ENCODE assay signal across 34 cellular contexts in genomic region chr6:166722779-166723178, GRCh38.
"Had no signal": no experiment of that assay in that cellular context is flagged by ENCODE, and none has a peak within 500 bp of the region (broad histone marks: within the 10 kb centered on the region; RNA-seq: fewer than 3 reads in every experiment).

No MANE protein-coding gene starts in this region.

- H3K9me3 Mint-ChIP-seq: activated B cell treated with CpG ODN at 0.5 μM for 24 hours; activated CD4-positive, alpha-beta memory T cell treated with anti-CD3 and anti-CD28 coated beads for 36 hours; activated CD4-positive, alpha-beta T cell treated with anti-CD3 and anti-CD28 coated beads, Interleukin-2, amount 10 ng/mL, durations not matched to agents 24 days and 14 days; activated CD8-positive, alpha-beta T cell treated with anti-CD3 and anti-CD28 coated beads for 36 hours; activated naive CD4-positive, alpha-beta T cell treated with anti-CD3 and anti-CD28 coated beads, Interleukin-2, amount 10 ng/mL, durations not matched to agents 7 days and 5 days; activated naive CD4-positive, alpha-beta T cell treated with anti-CD3 and anti-CD28 coated beads, Interleukin-2, amount 50 U/mL, for 24 hours; activated naive CD8-positive, alpha-beta T cell treated with anti-CD3 and anti-CD28 coated beads, Interleukin-2, amount 10 ng/mL, durations not matched to agents 7 days and 5 days; activated naive CD8-positive, alpha-beta T cell treated with anti-CD3 and anti-CD28 coated beads, Interleukin-2, amount 50 U/mL, for 24 hours; activated T-cell treated with anti-CD3 and anti-CD28 coated beads, Interleukin-2, amount 50 U/mL, for 4 hours; activated T-cell treated with anti-CD3 and anti-CD28 coated beads, Interleukin-2, amount 50 U/mL, for 72 hours; activated T-helper 1 cell treated with anti-CD3 and anti-CD28 coated beads, Interleukin-12 subunit alpha, Interleukin-12 subunit beta, Interleukin-2, Interleukin-4 antibody, amounts not matched to agents 30 ng/mL and 10 ng/mL and 1 ng/mL, durations not matched to agents 14 hours and 24 hours and 36 hours; activated T-helper 17 cell treated with anti-CD3 and anti-CD28 coated beads, Interleukin-2, amount 50 U/mL, for 72 hours; brain; central memory CD8-positive, alpha-beta T cell; T-cell had no signal

- H3K27ac Mint-ChIP-seq: activated B cell treated with CpG ODN at 0.5 μM for 24 hours; activated CD4-positive, alpha-beta memory T cell treated with anti-CD3 and anti-CD28 coated beads for 36 hours; activated CD4-positive, alpha-beta T cell treated with anti-CD3 and anti-CD28 coated beads, Interleukin-2, amount 10 ng/mL, durations not matched to agents 24 days and 14 days; activated CD8-positive, alpha-beta T cell treated with anti-CD3 and anti-CD28 coated beads for 36 hours; activated naive CD4-positive, alpha-beta T cell treated with anti-CD3 and anti-CD28 coated beads, Interleukin-2, amount 10 ng/mL, durations not matched to agents 7 days and 5 days; activated naive CD4-positive, alpha-beta T cell treated with anti-CD3 and anti-CD28 coated beads, Interleukin-2, amount 50 U/mL, for 24 hours; activated naive CD8-positive, alpha-beta T cell; activated naive CD8-positive, alpha-beta T cell treated with anti-CD3 and anti-CD28 coated beads, Interleukin-2, amount 10 ng/mL, durations not matched to agents 7 days and 5 days; activated naive CD8-positive, alpha-beta T cell treated with anti-CD3 and anti-CD28 coated beads, Interleukin-2, amount 50 U/mL, for 24 hours; activated T-cell treated with anti-CD3 and anti-CD28 coated beads, Interleukin-2, amount 50 U/mL, for 72 hours; activated T-helper 1 cell treated with anti-CD3 and anti-CD28 coated beads, Interleukin-12 subunit alpha, Interleukin-12 subunit beta, Interleukin-2, Interleukin-4 antibody, amounts not matched to agents 30 ng/mL and 10 ng/mL and 1 ng/mL, durations not matched to agents 14 hours and 24 hours and 36 hours; activated T-helper 17 cell treated with anti-CD3 and anti-CD28 coated beads, Interleukin-2, amount 50 U/mL, for 72 hours; brain; T-cell; T-helper 17 cell had no signal

- H3K9me3 ChIP-seq: ascending aorta had no signal

- DNase-seq: activated B cell treated with CpG ODN at 0.5 μM for 24 hours; activated CD4-positive, alpha-beta memory T cell treated with anti-CD3 and anti-CD28 coated beads for 36 hours; activated CD4-positive, alpha-beta T cell treated with anti-CD3 and anti-CD28 coated beads for 4 hours; activated CD4-positive, alpha-beta T cell treated with anti-CD3 and anti-CD28 coated beads, Interleukin-2, amount 10 ng/mL, durations not matched to agents 24 days and 14 days; activated CD4-positive, alpha-beta T cell treated with anti-CD3 and anti-CD28 coated beads, Interleukin-2, amount 50 U/mL, for 1 hour; activated CD4-positive, alpha-beta T cell treated with anti-CD3 and anti-CD28 coated beads, Interleukin-2, amount 50 U/mL, for 4 hours; activated CD4-positive, CD25-positive, alpha-beta regulatory T cell treated with anti-CD3 and anti-CD28 coated beads, Interleukin-2, amount 50 U/mL, for 72 hours; activated CD8-positive, alpha-beta memory T cell treated with anti-CD3 and anti-CD28 coated beads, Interleukin-2, amount 50 U/mL, for 4 hours; activated CD8-positive, alpha-beta T cell treated with anti-CD3 and anti-CD28 coated beads for 36 hours; activated effector memory CD4-positive, alpha-beta T cell treated with anti-CD3 and anti-CD28 coated beads, Interleukin-2, amount 50 U/mL, for 16 hours; activated gamma-delta T cell treated with Interleukin-2 at 50 U/mL for 16 hours; activated naive CD4-positive, alpha-beta T cell; activated naive CD4-positive, alpha-beta T cell treated with anti-CD3 and anti-CD28 coated beads, Interleukin-2, amount 10 ng/mL, durations not matched to agents 7 days and 5 days; activated naive CD8-positive, alpha-beta T cell treated with anti-CD3 and anti-CD28 coated beads, Interleukin-2, amount 10 ng/mL, durations not matched to agents 7 days and 5 days; activated naive CD8-positive, alpha-beta T cell treated with anti-CD3 and anti-CD28 coated beads, Interleukin-2, amount 50 U/mL, for 24 hours; activated T-cell treated with anti-CD3 and anti-CD28 coated beads for 4 hours; activated T-cell treated with anti-CD3 and anti-CD28 coated beads, Interleukin-2, amount 50 U/mL, for 1 hour; activated T-cell treated with anti-CD3 and anti-CD28 coated beads, Interleukin-2, amount 50 U/mL, for 4 hours; activated T-cell treated with anti-CD3 and anti-CD28 coated beads, Interleukin-2, amount 50 U/mL, for 72 hours; amygdala; caudate nucleus; T-cell; T-helper 17 cell had no signal

- H3K4me3 Mint-ChIP-seq: activated B cell treated with CpG ODN at 0.5 μM for 24 hours; activated CD4-positive, alpha-beta memory T cell treated with anti-CD3 and anti-CD28 coated beads for 36 hours; activated CD4-positive, alpha-beta T cell treated with anti-CD3 and anti-CD28 coated beads, Interleukin-2, amount 10 ng/mL, durations not matched to agents 24 days and 14 days; activated CD8-positive, alpha-beta T cell treated with anti-CD3 and anti-CD28 coated beads for 36 hours; activated naive CD4-positive, alpha-beta T cell treated with anti-CD3 and anti-CD28 coated beads, Interleukin-2, amount 10 ng/mL, durations not matched to agents 7 days and 5 days; activated naive CD4-positive, alpha-beta T cell treated with anti-CD3 and anti-CD28 coated beads, Interleukin-2, amount 50 U/mL, for 24 hours; activated naive CD8-positive, alpha-beta T cell; activated naive CD8-positive, alpha-beta T cell treated with anti-CD3 and anti-CD28 coated beads, Interleukin-2, amount 10 ng/mL, durations not matched to agents 7 days and 5 days; activated naive CD8-positive, alpha-beta T cell treated with anti-CD3 and anti-CD28 coated beads, Interleukin-2, amount 50 U/mL, for 24 hours; activated T-cell treated with anti-CD3 and anti-CD28 coated beads, Interleukin-2, amount 50 U/mL, for 4 hours; activated T-cell treated with anti-CD3 and anti-CD28 coated beads, Interleukin-2, amount 50 U/mL, for 72 hours; activated T-helper 1 cell treated with anti-CD3 and anti-CD28 coated beads, Interleukin-12 subunit alpha, Interleukin-12 subunit beta, Interleukin-2, Interleukin-4 antibody, amounts not matched to agents 30 ng/mL and 10 ng/mL and 1 ng/mL, durations not matched to agents 14 hours and 24 hours and 36 hours; activated T-helper 17 cell treated with anti-CD3 and anti-CD28 coated beads, Interleukin-2, amount 50 U/mL, for 72 hours; brain; central memory CD8-positive, alpha-beta T cell; T-cell; T-helper 17 cell had no signal

- FAIRE-seq: bronchial epithelial cell, TTC549 had no signal

- H3K27ac ChIP-seq: ascending aorta, cardiac muscle cell, VCaP had no signal

- H3K36me3 Mint-ChIP-seq: activated CD4-positive, alpha-beta memory T cell treated with anti-CD3 and anti-CD28 coated beads for 36 hours; activated naive CD4-positive, alpha-beta T cell treated with anti-CD3 and anti-CD28 coated beads, Interleukin-2, amount 10 ng/mL, durations not matched to agents 7 days and 5 days; activated naive CD4-positive, alpha-beta T cell treated with anti-CD3 and anti-CD28 coated beads, Interleukin-2, amount 50 U/mL, for 24 hours; activated naive CD8-positive, alpha-beta T cell treated with anti-CD3 and anti-CD28 coated beads, Interleukin-2, amount 10 ng/mL, durations not matched to agents 7 days and 5 days; brain; T-cell had no signal

- ATAC-seq: activated CD8-positive, alpha-beta T cell treated with anti-CD3 and anti-CD28 coated beads for 36 hours; activated T-cell treated with anti-CD3 and anti-CD28 coated beads, Interleukin-2, amount 50 U/mL, for 4 hours; activated T-cell treated with anti-CD3 and anti-CD28 coated beads, Interleukin-2, amount 50 U/mL, for 72 hours; activated T-helper 17 cell treated with anti-CD3 and anti-CD28 coated beads, Interleukin-2, amount 50 U/mL, for 72 hours; T-cell; T-helper 17 cell had no signal

- H3K36me3 ChIP-seq: ascending aorta, cardiac muscle cell had no signal

- H3K27me3 Mint-ChIP-seq: activated B cell treated with CpG ODN at 0.5 μM for 24 hours; activated CD4-positive, alpha-beta memory T cell treated with anti-CD3 and anti-CD28 coated beads for 36 hours; activated CD8-positive, alpha-beta T cell treated with anti-CD3 and anti-CD28 coated beads for 36 hours; activated naive CD4-positive, alpha-beta T cell treated with anti-CD3 and anti-CD28 coated beads, Interleukin-2, amount 50 U/mL, for 24 hours; activated naive CD8-positive, alpha-beta T cell; activated naive CD8-positive, alpha-beta T cell treated with anti-CD3 and anti-CD28 coated beads, Interleukin-2, amount 50 U/mL, for 24 hours; activated T-helper 17 cell treated with anti-CD3 and anti-CD28 coated beads, Interleukin-2, amount 50 U/mL, for 72 hours; T-cell had no signal

- H3K4me3 ChIP-seq: ascending aorta, cardiac muscle cell had no signal

- H3K27me3 ChIP-seq: ascending aorta, cardiac muscle cell had no signal

- H3K4me1 ChIP-seq: ascending aorta had no signal

- H3K4me1 Mint-ChIP-seq: activated B cell treated with CpG ODN at 0.5 μM for 24 hours; activated CD4-positive, alpha-beta T cell treated with anti-CD3 and anti-CD28 coated beads, Interleukin-2, amount 10 ng/mL, durations not matched to agents 24 days and 14 days; activated naive CD4-positive, alpha-beta T cell treated with anti-CD3 and anti-CD28 coated beads, Interleukin-2, amount 10 ng/mL, durations not matched to agents 7 days and 5 days; activated naive CD4-positive, alpha-beta T cell treated with anti-CD3 and anti-CD28 coated beads, Interleukin-2, amount 50 U/mL, for 24 hours; activated naive CD8-positive, alpha-beta T cell treated with anti-CD3 and anti-CD28 coated beads, Interleukin-2, amount 10 ng/mL, durations not matched to agents 7 days and 5 days; activated naive CD8-positive, alpha-beta T cell treated with anti-CD3 and anti-CD28 coated beads, Interleukin-2, amount 50 U/mL, for 24 hours; activated T-helper 17 cell treated with anti-CD3 and anti-CD28 coated beads, Interleukin-2, amount 50 U/mL, for 72 hours; brain; central memory CD8-positive, alpha-beta T cell; T-cell had no signal
